ENCODE assay signal across 1 cellular context in the genomic region with DNA sequence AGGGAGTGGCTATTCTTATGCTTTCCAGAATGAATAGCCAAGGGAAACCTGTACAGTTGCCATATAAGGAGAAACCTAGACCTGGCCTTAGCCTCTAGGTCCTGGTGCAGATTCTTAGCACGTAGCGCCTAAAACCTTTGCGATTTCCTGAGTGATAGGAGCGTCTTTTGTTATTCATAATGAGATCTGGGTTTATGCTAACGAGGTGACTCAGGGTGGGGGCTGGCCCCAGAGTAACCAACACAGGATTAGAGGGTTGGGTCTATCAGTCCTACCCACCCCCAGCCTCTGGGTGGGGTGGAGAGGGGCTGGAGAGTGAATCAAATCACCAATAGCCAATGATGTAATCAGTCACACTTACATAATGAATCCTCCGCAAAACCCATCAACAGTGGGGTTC.
TF ChIP-seq lines count a peak whose summit lies in the region.

No MANE protein-coding gene starts in this region.

TF ChIP-seq in GM23338, 12 proteins besides CTCF, POLR2A, EP300 and RAD21:
- no peak for TF ChIP-seq ZNF331 (CRISPR knock-in tag; IDR thresholded peaks at IDR 0.05; ENCODE audit: low read depth)
- TF ChIP-seq ZNF114 (CRISPR knock-in tag; IDR thresholded peaks at IDR 0.05): no peak
- TF ChIP-seq NANOG (IDR thresholded peaks at IDR 0.05; ENCODE audit: borderline replicate concordance): no peak
- no peak for TF ChIP-seq EZH2phosphoT487 (IDR thresholded peaks at IDR 0.05; ENCODE audit: unreplicated experiment)
